ENCODE assay signal across 15 cellular contexts in genomic region chr7:157786375-157787274, GRCh38.
A peak's percentile ranks its signal among the peaks of the same experiment; 100 is the strongest.
DNase-seq lines count a peak whose midpoint lies in the region; ATAC-seq and TF ChIP-seq lines count a peak whose summit lies in the region.
"Had no signal": no experiment of that assay in that cellular context is flagged by ENCODE, and none has a peak within 500 bp of the region (broad histone marks: within the 10 kb centered on the region; RNA-seq: fewer than 3 reads in every experiment).

No MANE protein-coding gene starts in this region.

- no peaks in the 10 kb centered on the region for H3K9me3 Mint-ChIP-seq in stimulated activated naive CD8-positive, alpha-beta T cell treated with anti-CD3 and anti-CD28 coated beads, Interleukin-15, amount 100 ng/mL, for 72 hours
- H3K9me3 Mint-ChIP-seq: CD8-positive, alpha-beta T cell had no signal

- no peak overlapping the region for H3K4me3 Mint-ChIP-seq in stimulated activated naive CD8-positive, alpha-beta T cell treated with anti-CD3 and anti-CD28 coated beads, Interleukin-15, amount 100 ng/mL, for 72 hours
- H3K4me3 Mint-ChIP-seq: B cell; CD8-positive, alpha-beta T cell had no signal

- no peak overlapping the region for H3K27ac Mint-ChIP-seq in stimulated activated naive CD8-positive, alpha-beta T cell treated with anti-CD3 and anti-CD28 coated beads, Interleukin-15, amount 100 ng/mL, for 72 hours
- H3K27ac Mint-ChIP-seq: B cell; CD8-positive, alpha-beta T cell had no signal

- H3K9me3 ChIP-seq in iPS-18c (ENCODE audit: control insufficient read depth, insufficient read depth, low read length) (peaks cover 44% of the 10 kb centered on the region), spleen (no peaks in the 10 kb centered on the region)
- H3K9me3 ChIP-seq: HAP-1 had no signal

- WGBS in spleen, 5 donors, result 92 to 96% (median 95%) methylated on average over 23 to 47 of the region's 47 CpGs

- H3K4me1 Mint-ChIP-seq in stimulated activated naive CD8-positive, alpha-beta T cell treated with anti-CD3 and anti-CD28 coated beads, Interleukin-15, amount 100 ng/mL, for 72 hours, result no peaks in the 10 kb centered on the region
- H3K4me1 Mint-ChIP-seq: B cell had no signal

- intact Hi-C loops in spleen (cut with DNase I; ENCODE audit: low total_unique reads), result no loop called here

- TF ChIP-seq POLR2A in spleen (IDR thresholded peaks at IDR 0.05), result no peak

- no peak for DNase-seq in stimulated activated naive CD8-positive, alpha-beta T cell treated with anti-CD3 and anti-CD28 coated beads, Interleukin-15, amount 100 ng/mL, for 72 hours
- no peak for DNase-seq in stimulated activated naive CD8-positive, alpha-beta T cell treated with anti-CD3 and anti-CD28 coated beads, Interleukin-15, Interleukin-2, amounts not matched to agents 100 U/mL and 50 U/mL, for 24 hours
- peak; percentile 46 for DNase-seq in spleen
- DNase-seq in NCI-H524 (lab: John Stamatoyannopoulos, UW), result no peak
- no peak for DNase-seq in NCI-H510A (lab: John Stamatoyannopoulos, UW)
- no peak for DNase-seq in nucleus accumbens (lab: John Stamatoyannopoulos, UW)
- DNase-seq: Calu3; CD8-positive, alpha-beta T cell; DMS79 treated with DMSO at 0.1 percent for 48 hours; GF-D8 had no signal

- no peaks in the 10 kb centered on the region for H3K4me1 ChIP-seq in spleen
- H3K4me1 ChIP-seq: HAP-1 had no signal

- 0 out of 2 replicates have a peak overlapping the region, but pooled peaks have one; percentile 15 for H3K4me3 ChIP-seq in iPS-18c (ENCODE audit: insufficient read depth, low read depth, low read length)
- H3K4me3 ChIP-seq in spleen, result no peak overlapping the region
- H3K4me3 ChIP-seq: BLaER1 treated with 17β-estradiol and CSF1 and Interleukin-3, amounts not matched to agents 10 nM and 100 nM; HAP-1 had no signal

- ATAC-seq in stimulated activated naive CD8-positive, alpha-beta T cell treated with anti-CD3 and anti-CD28 coated beads, Interleukin-15, amount 100 ng/mL, for 72 hours, result peak; percentile 53
- no peak for ATAC-seq in stimulated activated naive CD8-positive, alpha-beta T cell treated with anti-CD3 and anti-CD28 coated beads, Interleukin-15, Interleukin-2, amounts not matched to agents 100 U/mL and 50 U/mL, for 24 hours
- ATAC-seq: CD8-positive, alpha-beta T cell; HepG2 had no signal

- no peaks in the 10 kb centered on the region for H3K27me3 ChIP-seq in spleen (replicated peaks in 1 of 7)
- H3K27me3 ChIP-seq: BLaER1 treated with 17β-estradiol and CSF1 and Interleukin-3, amounts not matched to agents 10 nM and 100 nM had no signal

- no peak overlapping the region for H3K27ac ChIP-seq in spleen
- H3K27ac ChIP-seq: BLaER1 treated with 17β-estradiol and CSF1 and Interleukin-3, amounts not matched to agents 10 nM and 100 nM had no signal

- TF ChIP-seq CTCF in spleen (IDR thresholded peaks at IDR 0.05 in 8 of 11, conservative IDR thresholded peaks at IDR 0.05 in 3 of 11), result no peak

- H3K36me3 ChIP-seq in spleen, result no peaks in the 10 kb centered on the region
- H3K36me3 ChIP-seq: BLaER1 treated with 17β-estradiol and CSF1 and Interleukin-3, amounts not matched to agents 10 nM and 100 nM; HAP-1 had no signal

- no peaks in the 10 kb centered on the region for H3K27me3 Mint-ChIP-seq in stimulated activated naive CD8-positive, alpha-beta T cell treated with anti-CD3 and anti-CD28 coated beads, Interleukin-15, amount 100 ng/mL, for 72 hours
- H3K27me3 Mint-ChIP-seq: B cell had no signal
